Comparison of ENCODE assay signal across 30 cellular contexts in the genomic region with DNA sequence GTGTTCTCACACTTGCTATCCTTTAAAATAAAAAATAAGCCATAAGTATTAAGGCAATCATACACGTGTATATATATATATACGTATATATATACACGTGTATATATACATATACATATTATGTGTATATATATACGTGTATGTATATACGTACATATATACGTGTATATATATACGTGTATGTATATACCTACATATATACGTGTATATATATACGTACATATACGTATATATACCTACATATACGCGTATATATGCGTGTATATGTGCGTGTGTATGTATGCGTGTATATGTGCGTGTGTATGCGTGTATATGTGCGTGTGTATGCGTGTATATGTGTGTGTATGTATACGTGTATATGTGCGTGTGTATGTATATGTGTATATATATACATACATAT.
"Had no signal": no experiment of that assay in that cellular context is flagged by ENCODE, and none has a peak within 500 bp of the region (broad histone marks: within the 10 kb centered on the region; RNA-seq: fewer than 3 reads in every experiment).

No MANE protein-coding gene starts in this region.

- H3K4me1 Mint-ChIP-seq: naive thymus-derived CD8-positive, alpha-beta T cell; neural crest cell; stimulated activated effector memory CD8-positive, alpha-beta T cell treated with anti-CD3 and anti-CD28 coated beads, Interleukin-12 subunit alpha, Interleukin-12 subunit beta, amount 100 ng/mL, for 72 hours; stimulated activated naive B cell treated with anti-CD40 and anti-IgM and Interleukin-4, amounts not matched to agents 10 μg/mL and 1 μg/mL and 100 μg/mL, for 72 hours had no signal

- H2AFZ ChIP-seq: parathyroid adenoma had no signal

- H3K27me3 Mint-ChIP-seq: natural killer cell treated with Interleukin-12 subunit alpha and Interleukin-12 subunit beta and Interleukin-15 and Interleukin-18, amount 100 ng/mL, for 72 hours; progenitor cell of endocrine pancreas; stimulated activated naive B cell treated with anti-CD40 and anti-IgM and Interleukin-4, amounts not matched to agents 10 μg/mL and 1 μg/mL and 100 μg/mL, for 72 hours; stimulated activated naive CD8-positive, alpha-beta T cell treated with anti-CD3 and anti-CD28 coated beads, Interleukin-15, Interleukin-2, amounts not matched to agents 100 ng/mL and 50 ng/mL, for 24 hours had no signal

- ATAC-seq: naive thymus-derived CD8-positive, alpha-beta T cell; natural killer cell treated with Interleukin-12 subunit alpha and Interleukin-12 subunit beta and Interleukin-15 and Interleukin-18, amount 100 ng/mL, for 72 hours; psoas muscle; right cardiac atrium; right lobe of liver; stimulated activated effector memory CD8-positive, alpha-beta T cell treated with anti-CD3 and anti-CD28 coated beads, Interleukin-12 subunit alpha, Interleukin-12 subunit beta, amount 100 ng/mL, for 72 hours; stimulated activated naive B cell treated with anti-CD40 and anti-IgM and Interleukin-4, amounts not matched to agents 10 μg/mL and 1 μg/mL and 100 μg/mL, for 72 hours had no signal

- H3K4me1 ChIP-seq: parathyroid adenoma, psoas muscle, right lobe of liver, sigmoid colon, stomach, thyroid gland, tibial nerve, upper lobe of left lung, uterus had no signal

- H3K4me3 Mint-ChIP-seq: naive thymus-derived CD8-positive, alpha-beta T cell; natural killer cell treated with Interleukin-12 subunit alpha and Interleukin-12 subunit beta and Interleukin-15 and Interleukin-18, amount 100 ng/mL, for 72 hours; nephron progenitor cell; neural crest cell; stimulated activated effector memory CD8-positive, alpha-beta T cell treated with anti-CD3 and anti-CD28 coated beads, Interleukin-12 subunit alpha, Interleukin-12 subunit beta, amount 100 ng/mL, for 72 hours; stimulated activated naive B cell treated with anti-CD40 and anti-IgM and Interleukin-4, amounts not matched to agents 10 μg/mL and 1 μg/mL and 100 μg/mL, for 72 hours; stimulated activated naive CD8-positive, alpha-beta T cell treated with anti-CD3 and anti-CD28 coated beads, Interleukin-15, Interleukin-2, amounts not matched to agents 100 ng/mL and 50 ng/mL, for 24 hours had no signal

- H3K4me3 ChIP-seq: ovary, psoas muscle, right lobe of liver, sigmoid colon, stomach, thoracic aorta, thyroid gland, tibial nerve, upper lobe of left lung, uterus had no signal

- H3K36me3 ChIP-seq: neutrophil, ovary, right lobe of liver, sigmoid colon, stomach, thoracic aorta, thyroid gland, tibial nerve, upper lobe of left lung, uterus had no signal

- H3K27ac ChIP-seq: neutrophil, ovary, parathyroid adenoma, psoas muscle, right lobe of liver, sigmoid colon, stomach, thoracic aorta, thyroid gland, tibial nerve, upper lobe of left lung, uterus had no signal

- H3K27me3 ChIP-seq: neutrophil, ovary, right lobe of liver, sigmoid colon, stomach, thyroid gland, tibial nerve, upper lobe of left lung, uterus had no signal

- H3K27ac Mint-ChIP-seq: naive thymus-derived CD8-positive, alpha-beta T cell; natural killer cell treated with Interleukin-12 subunit alpha and Interleukin-12 subunit beta and Interleukin-15 and Interleukin-18, amount 100 ng/mL, for 72 hours; nephron progenitor cell; progenitor cell of endocrine pancreas; stimulated activated effector memory CD8-positive, alpha-beta T cell treated with anti-CD3 and anti-CD28 coated beads, Interleukin-12 subunit alpha, Interleukin-12 subunit beta, amount 100 ng/mL, for 72 hours; stimulated activated naive B cell treated with anti-CD40 and anti-IgM and Interleukin-4, amounts not matched to agents 10 μg/mL and 1 μg/mL and 100 μg/mL, for 72 hours; stimulated activated naive CD8-positive, alpha-beta T cell treated with anti-CD3 and anti-CD28 coated beads, Interleukin-15, Interleukin-2, amounts not matched to agents 100 ng/mL and 50 ng/mL, for 24 hours had no signal

- H3K79me2 ChIP-seq: parathyroid adenoma had no signal

- H3K9me3 ChIP-seq: ovary, right lobe of liver, sigmoid colon, thoracic aorta, thyroid gland, upper lobe of left lung, uterus had no signal

- H3K36me3 Mint-ChIP-seq: naive thymus-derived CD8-positive, alpha-beta T cell; natural killer cell treated with Interleukin-12 subunit alpha and Interleukin-12 subunit beta and Interleukin-15 and Interleukin-18, amount 100 ng/mL, for 72 hours; stimulated activated effector memory CD8-positive, alpha-beta T cell treated with anti-CD3 and anti-CD28 coated beads, Interleukin-12 subunit alpha, Interleukin-12 subunit beta, amount 100 ng/mL, for 72 hours; stimulated activated naive B cell treated with anti-CD40 and anti-IgM and Interleukin-4, amounts not matched to agents 10 μg/mL and 1 μg/mL and 100 μg/mL, for 72 hours had no signal

- FAIRE-seq: small intestine had no signal

- H3K9ac ChIP-seq: parathyroid adenoma had no signal

- DNase-seq: naive thymus-derived CD8-positive, alpha-beta T cell; nucleus accumbens; ovary; posterior cingulate gyrus; psoas muscle; right cardiac atrium; right lobe of liver; sigmoid colon; small intestine; stimulated activated CD4-positive, alpha-beta T cell treated with anti-CD3 and anti-CD28 coated beads, Interleukin-15, amount 100 ng/mL, for 24 hours; stimulated activated CD4-positive, alpha-beta T cell treated with anti-CD3 and anti-CD28 coated beads, Interleukin-2, amount 100 ng/mL, for 24 hours; stimulated activated CD4-positive, alpha-beta T cell treated with anti-CD3 and anti-CD28 coated beads, Interleukin-2, amount 100 ng/mL, for 48 hours; stimulated activated CD4-positive, alpha-beta T cell treated with anti-CD3 and anti-CD28 coated beads, Interleukin-4, amount 100 ng/mL, for 24 hours; stimulated activated naive B cell treated with anti-CD40 and anti-IgM and Interleukin-4, amounts not matched to agents 10 μg/mL and 1 μg/mL and 100 μg/mL, for 72 hours; stimulated activated naive CD4-positive, alpha-beta T cell treated with Interleukin-2 at 50 U/mL for 16 hours; stomach; thyroid gland; trophoblast cell; uterus had no signal
